Comparison of ENCODE assay signal across 13 cellular contexts in genomic region chr18:59267511-59268126, GRCh38. TPM values are rescaled to one million over a fixed set of nuclear protein-coding genes. Genes with fewer than 3 reads are reported as not detected.
A peak's percentile ranks its signal among the peaks of the same experiment; 100 is the strongest.
DNase-seq lines count a peak whose midpoint lies in the region; ATAC-seq and TF ChIP-seq lines count a peak whose summit lies in the region.
"Had no signal": no experiment of that assay in that cellular context is flagged by ENCODE, and none has a peak within 500 bp of the region (broad histone marks: within the 10 kb centered on the region; RNA-seq: fewer than 3 reads in every experiment).

No MANE protein-coding gene starts in this region.

- no peak for ATAC-seq in aorta (ENCODE audit: low FRiP score)
- ATAC-seq in GM19035 (IDR thresholded peaks at IDR 0.05; ENCODE audit: unreplicated experiment), result no peak
- ATAC-seq in GM18868 (IDR thresholded peaks at IDR 0.05; ENCODE audit: unreplicated experiment), result no peak
- ATAC-seq: activated naive CD8-positive, alpha-beta T cell treated with anti-CD3 and anti-CD28 coated beads, Interleukin-2, amount 50 U/mL, for 24 hours had no signal

- WGBS in HUES64, result 2% methylated on average over 40 of the region's 40 CpGs
- 3% methylated on average over 26 of the region's 40 CpGs for WGBS in esophagus muscularis mucosa
- 2% methylated on average over 37 to 40 of the region's 40 CpGs for WGBS in aorta, 2 donors

- no peaks in the 10 kb centered on the region for H3K79me2 ChIP-seq in parathyroid adenoma

- H3K4me3 ChIP-seq in HUES64 (ENCODE audit: low read length) (peak overlapping the region; percentile 59), esophagus muscularis mucosa (no peak overlapping the region), parathyroid adenoma (ENCODE audit: low read depth, low read length) (peak overlapping the region; percentile 11), aorta (ENCODE audit: low read length in 2 of 2) (no peak overlapping the region)
- H3K4me3 ChIP-seq: SJSA1 had no signal

- no peak overlapping the region for H3K9ac ChIP-seq in HUES64 (ENCODE audit: low read depth, low read length)
- no peak overlapping the region for H3K9ac ChIP-seq in parathyroid adenoma

- no peaks in the 10 kb centered on the region for H3K9me3 ChIP-seq in HUES64 (ENCODE audit: insufficient read depth, low read depth, low read length)
- H3K9me3 ChIP-seq in esophagus muscularis mucosa, result no peaks in the 10 kb centered on the region
- H3K9me3 ChIP-seq in parathyroid adenoma (ENCODE audit: control insufficient read depth, low read length), result no peaks in the 10 kb centered on the region
- no peaks in the 10 kb centered on the region for H3K9me3 ChIP-seq in aorta (ENCODE audit: control insufficient read depth, low read length)

- H3K4me1 ChIP-seq in HUES64 (ENCODE audit: insufficient read depth, low read length), result peaks cover 24% of the 10 kb centered on the region
- peaks cover 12 to 44% (median 44%) of the 10 kb centered on the region in 4 donors for H3K4me1 ChIP-seq in esophagus muscularis mucosa
- H3K4me1 ChIP-seq in parathyroid adenoma, result no peaks in the 10 kb centered on the region
- no peaks in the 10 kb centered on the region for H3K4me1 ChIP-seq in aorta (ENCODE audit: control insufficient read depth in 1 of 2, insufficient read depth in 2 of 2, low read length in 2 of 2)

- TF ChIP-seq POLR2A in esophagus muscularis mucosa (IDR thresholded peaks at IDR 0.05; ENCODE audit: low read depth), result no peak

- DNase-seq in NCI-H146 (lab: John Stamatoyannopoulos, UW), result peak; percentile 20
- no peak for DNase-seq in NCI-H146 treated with DMSO at 0.1 percent for 48 hours (lab: John Stamatoyannopoulos, UW; ENCODE audit: unreplicated experiment)
- DNase-seq in esophagus muscularis mucosa (ENCODE audit: extremely low spot score), result peak; percentile 86
- DNase-seq in aorta, result no peak
- DNase-seq: activated naive CD8-positive, alpha-beta T cell treated with anti-CD3 and anti-CD28 coated beads, Interleukin-2, amount 50 U/mL, for 24 hours; effector CD8-positive, alpha-beta T cell; KG1; stimulated activated CD4-positive, alpha-beta T cell treated with anti-CD3 and anti-CD28 coated beads, Interleukin-12 subunit alpha, Interleukin-12 subunit beta, amount 100 ng/mL, for 4 hours had no signal

- H3K36me3 ChIP-seq in HUES64 (ENCODE audit: insufficient read depth, low read length) (no peaks in the 10 kb centered on the region), esophagus muscularis mucosa (no peaks in the 10 kb centered on the region), parathyroid adenoma (ENCODE audit: control insufficient read depth, insufficient read depth, low read length) (no peaks in the 10 kb centered on the region), aorta (ENCODE audit: control insufficient read depth in 1 of 2, insufficient read depth in 2 of 2, low read length in 1 of 2) (no peaks in the 10 kb centered on the region)
- H3K36me3 ChIP-seq: SJSA1 had no signal

- intact Hi-C loops in esophagus muscularis mucosa (cut with DNase I), result no loop called here
- intact Hi-C loops in aorta (cut with DNase I), result no loop called here

- H3K27ac ChIP-seq in HUES64 (ENCODE audit: low read depth, low read length) (no peak overlapping the region), esophagus muscularis mucosa (replicated peaks in 1 of 4) (no peak overlapping the region), parathyroid adenoma (no peak overlapping the region), aorta (ENCODE audit: low read depth in 1 of 2, low read length in 2 of 2) (no peak overlapping the region)
- H3K27ac ChIP-seq: SJSA1 had no signal

- H3K27me3 ChIP-seq in HUES64 (ENCODE audit: insufficient read depth, low read length) (peaks cover 99% of the 10 kb centered on the region), esophagus muscularis mucosa (peaks cover 0 to 100% (median 77%) of the 10 kb centered on the region in 4 donors), parathyroid adenoma (ENCODE audit: control insufficient read depth, insufficient read depth, low read length) (peaks cover 20% of the 10 kb centered on the region), aorta (ENCODE audit: control insufficient read depth in 1 of 2, insufficient read depth in 2 of 2, low read length in 1 of 2) (peaks cover 1 to 4% of the 10 kb centered on the region in 2 donors)

- TF ChIP-seq EP300 in esophagus muscularis mucosa (IDR thresholded peaks at IDR 0.05), result no peak

- peak overlapping the region; percentile 25 for H3K4me2 ChIP-seq in parathyroid adenoma (ENCODE audit: low read length)

- TF ChIP-seq CTCF in esophagus muscularis mucosa (IDR thresholded peaks at IDR 0.05), result no peak
- TF ChIP-seq CTCF in parathyroid adenoma (IDR thresholded peaks at IDR 0.05), result no peak

- no peak overlapping the region for H2AFZ ChIP-seq in parathyroid adenoma

RNA-seq across cellular contexts. Expression of gene RAX, which starts 5.6 kb away (rescaled TPM):
- polyA plus RNA-seq in HUES64 (2013, experiment 1 of 2), result not detected
- polyA plus RNA-seq in HUES64 (2013, experiment 2 of 2), result 0.06 TPM
- total RNA-seq in esophagus muscularis mucosa (not detected), aorta (not detected)
- polyA plus RNA-seq in aorta, result not detected
- total RNA-seq: SJSA1 had no signal

RNA-seq across cellular contexts. Expression of gene GRP, which starts 47.7 kb away (rescaled TPM):
- 0.35 TPM for polyA plus RNA-seq in HUES64 (2013, experiment 1 of 2)
- polyA plus RNA-seq in HUES64 (2013, experiment 2 of 2), result not detected
- 1 to 10 TPM in 3 of 4 donors, under 1 TPM in 1; 0.98 to 7.9 (median 2.5) TPM for total RNA-seq in esophagus muscularis mucosa
- total RNA-seq in aorta, result not detected
- 10 to 100 TPM in 1 of 2 donors, not detected in 1; 18.3 TPM for polyA plus RNA-seq in aorta
- total RNA-seq: SJSA1 had no signal

RNA-seq across cellular contexts. Expression of gene CPLX4, which starts 50.8 kb away (rescaled TPM):
- not detected for polyA plus RNA-seq in HUES64 (2013, experiment 1 of 2)
- polyA plus RNA-seq in HUES64 (2013, experiment 2 of 2), result not detected
- total RNA-seq in esophagus muscularis mucosa, result not detected
- not detected for total RNA-seq in aorta
- polyA plus RNA-seq in aorta, result under 1 TPM in 1 of 2 donors, not detected in 1; 0.38 TPM
- total RNA-seq: SJSA1 had no signal

Comparison
In these comparisons a context has a peak if more than half of its experiments do, and no peak if none do; other contexts are left out.
1. DNase-seq: peak in NCI-H146 (single experiment) and esophagus muscularis mucosa (single experiment); none in NCI-H146 treated with DMSO at 0.1 percent for 48 hours (single experiment) and aorta (0 of 2).
2. H3K4me3 ChIP-seq: peak in HUES64 (single experiment) and parathyroid adenoma (single experiment); none in esophagus muscularis mucosa (0 of 4) and aorta (0 of 2).